In the genomic region with DNA sequence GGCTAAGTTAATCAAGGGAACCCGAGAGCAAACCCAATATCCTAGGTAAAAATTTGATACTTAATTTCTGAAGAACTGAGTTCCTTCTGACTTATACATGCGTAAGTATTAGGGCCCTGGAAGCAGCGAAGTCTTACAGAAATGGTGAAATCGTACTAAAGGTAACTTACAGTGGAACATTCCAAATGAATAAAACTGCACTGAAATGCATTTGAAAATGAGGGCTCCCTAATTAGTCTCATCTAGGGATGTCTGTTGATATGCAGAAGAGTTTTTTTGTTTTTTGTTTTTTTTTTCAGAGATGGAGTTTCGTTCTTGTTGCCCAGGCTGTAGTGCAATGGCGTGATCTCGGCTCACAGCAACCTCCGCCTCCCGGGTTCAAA, we compare ENCODE assay signal across 12 cellular contexts. TPM values are rescaled to one million over a fixed set of nuclear protein-coding genes. Genes with fewer than 3 reads are reported as not detected.
DNase-seq lines count a peak whose midpoint lies in the region; ATAC-seq and TF ChIP-seq lines count a peak whose summit lies in the region.
"Had no signal": no experiment of that assay in that cellular context is flagged by ENCODE, and none has a peak within 500 bp of the region (broad histone marks: within the 10 kb centered on the region; RNA-seq: fewer than 3 reads in every experiment).

No MANE protein-coding gene starts in this region.

- H3K4me3 ChIP-seq in LNCaP clone FGC (ENCODE audit: low read depth, low read length) (peak overlapping the region; percentile 65), spleen (peak overlapping the region in 6 of 8 donors; percentile 22 to 60 (median 28))

- DNase-seq in activated T-cell treated with anti-CD3 and anti-CD28 coated beads, Interleukin-2, amount 50 U/mL, for 24 hours, result no peak
- no peak for DNase-seq in activated T-cell treated with anti-CD3 and anti-CD28 coated beads for 4 hours
- no peak for DNase-seq in LNCaP clone FGC (ENCODE audit: low read depth)
- DNase-seq in activated naive CD8-positive, alpha-beta T cell treated with anti-CD3 and anti-CD28 coated beads, Interleukin-2, amount 10 ng/mL, durations not matched to agents 7 days and 5 days, result no peak
- no peak for DNase-seq in spleen
- DNase-seq in SHP77 treated with DMSO at 0.1 percent for 48 hours (lab: John Stamatoyannopoulos, UW), result no peak
- DNase-seq in NK-92 (lab: John Stamatoyannopoulos, UW; ENCODE audit: unreplicated experiment), result no peak
- DNase-seq: GOT3, NCI-H2227 treated with DMSO at 0.1 percent for 48 hours, T1000 had no signal

- peak overlapping the region in 2 of 8 donors; percentile 73 to 80 for H3K27ac ChIP-seq in spleen
- H3K27ac ChIP-seq: parathyroid adenoma had no signal

- no peak for TF ChIP-seq CTCF in LNCaP clone FGC (IDR thresholded peaks at IDR 0.05; ENCODE audit: control insufficient read depth, extremely low read depth, insufficient read depth)
- TF ChIP-seq CTCF in spleen (IDR thresholded peaks at IDR 0.05 in 8 of 11, conservative IDR thresholded peaks at IDR 0.05 in 3 of 11), result no peak

- H3K4me1 Mint-ChIP-seq in activated T-cell treated with anti-CD3 and anti-CD28 coated beads, Interleukin-2, amount 50 U/mL, for 24 hours (ENCODE audit: low read depth), result peaks cover 42% of the 10 kb centered on the region
- peaks cover 27% of the 10 kb centered on the region for H3K4me1 Mint-ChIP-seq in activated naive CD8-positive, alpha-beta T cell treated with anti-CD3 and anti-CD28 coated beads, Interleukin-2, amount 10 ng/mL, durations not matched to agents 7 days and 5 days

- POLR2A ChIA-PET in activated naive CD8-positive, alpha-beta T cell treated with anti-CD3 and anti-CD28 coated beads, Interleukin-2, amount 10 ng/mL, durations not matched to agents 7 days and 5 days (lab: Charles Lee), result interaction anchor here (1.0 to 4.2 kb wide), 5 partner anchors 9 to 120 kb away, joined by 3 to 42 read pairs (median 9); a partner anchor contains a TSS

- H3K4me1 ChIP-seq in spleen, result peaks cover 0 to 56% (median 28%) of the 10 kb centered on the region in 6 donors
- H3K4me1 ChIP-seq: parathyroid adenoma had no signal

- peak overlapping the region; percentile 87 for H3K4me3 Mint-ChIP-seq in activated T-cell treated with anti-CD3 and anti-CD28 coated beads, Interleukin-2, amount 50 U/mL, for 24 hours
- H3K4me3 Mint-ChIP-seq in activated naive CD8-positive, alpha-beta T cell treated with anti-CD3 and anti-CD28 coated beads, Interleukin-2, amount 10 ng/mL, durations not matched to agents 7 days and 5 days, result peak overlapping the region; percentile 88

- peaks cover 5% of the 10 kb centered on the region for H3K9me3 Mint-ChIP-seq in activated T-cell treated with anti-CD3 and anti-CD28 coated beads, Interleukin-2, amount 50 U/mL, for 24 hours
- peaks cover 3% of the 10 kb centered on the region for H3K9me3 Mint-ChIP-seq in activated naive CD8-positive, alpha-beta T cell treated with anti-CD3 and anti-CD28 coated beads, Interleukin-2, amount 10 ng/mL, durations not matched to agents 7 days and 5 days

- no peak for TF ChIP-seq POLR2A in spleen (IDR thresholded peaks at IDR 0.05)

- no peak for ATAC-seq in activated naive CD8-positive, alpha-beta T cell treated with anti-CD3 and anti-CD28 coated beads, Interleukin-2, amount 10 ng/mL, durations not matched to agents 7 days and 5 days (ENCODE audit: low read depth)
- no peak for ATAC-seq in GM18867 (IDR thresholded peaks at IDR 0.05; ENCODE audit: unreplicated experiment)

- intact Hi-C loops in spleen (cut with DNase I; ENCODE audit: low total_unique reads), result no loop called here

- no peaks in the 10 kb centered on the region for H3K27me3 Mint-ChIP-seq in activated T-cell treated with anti-CD3 and anti-CD28 coated beads, Interleukin-2, amount 50 U/mL, for 24 hours
- H3K27me3 Mint-ChIP-seq in activated naive CD8-positive, alpha-beta T cell treated with anti-CD3 and anti-CD28 coated beads, Interleukin-2, amount 10 ng/mL, durations not matched to agents 7 days and 5 days, result peaks cover 6% of the 10 kb centered on the region

- WGBS in spleen, 5 donors, result 85 to 94% (median 88%) methylated on average over 9 of the region's 9 CpGs

- H3K27ac Mint-ChIP-seq in activated T-cell treated with anti-CD3 and anti-CD28 coated beads, Interleukin-2, amount 50 U/mL, for 24 hours, result peak overlapping the region; percentile 92
- H3K27ac Mint-ChIP-seq in activated naive CD8-positive, alpha-beta T cell treated with anti-CD3 and anti-CD28 coated beads, Interleukin-2, amount 10 ng/mL, durations not matched to agents 7 days and 5 days, result peak overlapping the region; percentile 98

- no peaks in the 10 kb centered on the region for H3K27me3 ChIP-seq in spleen (replicated peaks in 1 of 7)

- no peaks in the 10 kb centered on the region for H3K9me3 ChIP-seq in spleen

- peaks cover 0 to 4% (median 0%) of the 10 kb centered on the region in 6 donors for H3K36me3 ChIP-seq in spleen

- peaks cover 52% of the 10 kb centered on the region for H3K36me3 Mint-ChIP-seq in activated T-cell treated with anti-CD3 and anti-CD28 coated beads, Interleukin-2, amount 50 U/mL, for 24 hours (ENCODE audit: low read depth)
- peaks cover 19% of the 10 kb centered on the region for H3K36me3 Mint-ChIP-seq in activated naive CD8-positive, alpha-beta T cell treated with anti-CD3 and anti-CD28 coated beads, Interleukin-2, amount 10 ng/mL, durations not matched to agents 7 days and 5 days

RNA-seq across cellular contexts. Expression of a gene that starts 10.4 kb away (rescaled TPM):
- 10 to 100 TPM; 30.0 to 31.1 TPM for total RNA-seq in activated naive CD8-positive, alpha-beta T cell treated with anti-CD3 and anti-CD28 coated beads, Interleukin-2, amount 10 ng/mL, durations not matched to agents 7 days and 5 days
- 10 to 100 TPM; 44.2 to 87.3 (median 54.7) TPM for total RNA-seq in spleen
- 10 to 100 TPM; 30.6 to 53.1 (median 42.7) TPM for polyA plus RNA-seq in spleen
